1 cellular context compared by ENCODE assay signal in genomic region chr2:233745073-233745755, GRCh38.
TF ChIP-seq lines count a peak whose summit lies in the region.

No MANE protein-coding gene starts in this region.

TF ChIP-seq in HepG2, 621 proteins besides CTCF, POLR2A, EP300 and RAD21 (continued from another document and continues in another):
- TF ChIP-seq, protein P1, sequence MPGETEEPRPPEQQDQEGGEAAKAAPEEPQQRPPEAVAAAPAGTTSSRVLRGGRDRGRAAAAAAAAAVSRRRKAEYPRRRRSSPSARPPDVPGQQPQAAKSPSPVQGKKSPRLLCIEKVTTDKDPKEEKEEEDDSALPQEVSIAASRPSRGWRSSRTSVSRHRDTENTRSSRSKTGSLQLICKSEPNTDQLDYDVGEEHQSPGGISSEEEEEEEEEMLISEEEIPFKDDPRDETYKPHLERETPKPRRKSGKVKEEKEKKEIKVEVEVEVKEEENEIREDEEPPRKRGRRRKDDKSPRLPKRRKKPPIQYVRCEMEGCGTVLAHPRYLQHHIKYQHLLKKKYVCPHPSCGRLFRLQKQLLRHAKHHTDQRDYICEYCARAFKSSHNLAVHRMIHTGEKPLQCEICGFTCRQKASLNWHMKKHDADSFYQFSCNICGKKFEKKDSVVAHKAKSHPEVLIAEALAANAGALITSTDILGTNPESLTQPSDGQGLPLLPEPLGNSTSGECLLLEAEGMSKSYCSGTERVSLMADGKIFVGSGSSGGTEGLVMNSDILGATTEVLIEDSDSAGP (CRISPR knock-in tag; IDR thresholded peaks at IDR 0.05; ENCODE audit: borderline replicate concordance) = no peak
- TF ChIP-seq NCOA2 (CRISPR knock-in tag; IDR thresholded peaks at IDR 0.05) (peak; percentile 93), TCF7 (IDR thresholded peaks at IDR 0.05; ENCODE audit: low read depth) (peak; percentile 100), NR2F6 (IDR thresholded peaks at IDR 0.05) (peak; percentile 100), NR2F6 (CRISPR knock-in tag; IDR thresholded peaks at IDR 0.05) (peak; percentile 99), KDM3A (CRISPR knock-in tag; IDR thresholded peaks at IDR 0.05; ENCODE audit: low read depth) (peak; percentile 70; the same call in 1 of the 2 replicates), HNRNPUL1 (IDR thresholded peaks at IDR 0.05; ENCODE audit: low read depth, low read length) (peak; percentile 80), ZNF569 (CRISPR knock-in tag; IDR thresholded peaks at IDR 0.05; ENCODE audit: borderline replicate concordance) (no peak), ZNF589 (CRISPR knock-in tag; conservative IDR thresholded peaks at IDR 0.05) (peak; percentile 59; the same call in 1 of the 2 replicates), SOX6 (IDR thresholded peaks at IDR 0.05) (peak; percentile 32; the same call in 1 of the 2 replicates), SOX6 (CRISPR knock-in tag; IDR thresholded peaks at IDR 0.05) (peak; percentile 100), KDM5A (IDR thresholded peaks at IDR 0.05; ENCODE audit: borderline replicate concordance, low read length) (no peak; the same call in 1 of the 2 replicates), ARNTL (CRISPR knock-in tag; IDR thresholded peaks at IDR 0.05) (peak; percentile 95), ZNF746 (CRISPR knock-in tag; IDR thresholded peaks at IDR 0.05) (peak; percentile 82; the same call in 1 of the 2 replicates), REL (CRISPR knock-in tag; conservative IDR thresholded peaks at IDR 0.05) (no peak), IRF9 (CRISPR knock-in tag; IDR thresholded peaks at IDR 0.05; ENCODE audit: borderline replicate concordance) (no peak; the same call in 1 of the 2 replicates), SNAPC4 (CRISPR knock-in tag; IDR thresholded peaks at IDR 0.05) (peak; percentile 43; the same call in 1 of the 2 replicates), FIP1L1 (IDR thresholded peaks at IDR 0.05; ENCODE audit: borderline replicate concordance, insufficient read depth, low read depth, low read length) (no peak), MED8 (CRISPR knock-in tag; IDR thresholded peaks at IDR 0.05; ENCODE audit: insufficient replicate concordance) (no peak), ZNF225 (CRISPR knock-in tag; IDR thresholded peaks at IDR 0.05) (no peak), ZEB1 (IDR thresholded peaks at IDR 0.05; ENCODE audit: insufficient replicate concordance, low read depth) (peak; percentile 77), CHD4 (IDR thresholded peaks at IDR 0.05; ENCODE audit: borderline replicate concordance, low read length) (peak; percentile 53; the same call in 1 of the 2 replicates), ZNF496 (CRISPR knock-in tag; IDR thresholded peaks at IDR 0.05; ENCODE audit: insufficient replicate concordance) (no peak), NFYC (CRISPR knock-in tag; IDR thresholded peaks at IDR 0.05) (peak; percentile 58; the same call in 1 of the 2 replicates), SOX13 (IDR thresholded peaks at IDR 0.05) (peak; percentile 99), SOX13 (CRISPR knock-in tag; conservative IDR thresholded peaks at IDR 0.05 in 1 of 2, IDR thresholded peaks at IDR 0.05 in 1 of 2) (peak in 1 of 2 experiments; percentile 98; a peak in 2 of 4 replicates), ZNF263 (CRISPR knock-in tag; IDR thresholded peaks at IDR 0.05) (no peak), HMGXB3 (CRISPR knock-in tag; IDR thresholded peaks at IDR 0.05; ENCODE audit: borderline replicate concordance) (peak; percentile 41; the same call in 1 of the 2 replicates)
- TF ChIP-seq, protein P2, sequence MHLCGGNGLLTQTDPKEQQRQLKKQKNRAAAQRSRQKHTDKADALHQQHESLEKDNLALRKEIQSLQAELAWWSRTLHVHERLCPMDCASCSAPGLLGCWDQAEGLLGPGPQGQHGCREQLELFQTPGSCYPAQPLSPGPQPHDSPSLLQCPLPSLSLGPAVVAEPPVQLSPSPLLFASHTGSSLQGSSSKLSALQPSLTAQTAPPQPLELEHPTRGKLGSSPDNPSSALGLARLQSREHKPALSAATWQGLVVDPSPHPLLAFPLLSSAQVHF (CRISPR knock-in tag; IDR thresholded peaks at IDR 0.05) = peak; percentile 67; the same call in 1 of the 2 replicates
- TF ChIP-seq, protein P3, sequence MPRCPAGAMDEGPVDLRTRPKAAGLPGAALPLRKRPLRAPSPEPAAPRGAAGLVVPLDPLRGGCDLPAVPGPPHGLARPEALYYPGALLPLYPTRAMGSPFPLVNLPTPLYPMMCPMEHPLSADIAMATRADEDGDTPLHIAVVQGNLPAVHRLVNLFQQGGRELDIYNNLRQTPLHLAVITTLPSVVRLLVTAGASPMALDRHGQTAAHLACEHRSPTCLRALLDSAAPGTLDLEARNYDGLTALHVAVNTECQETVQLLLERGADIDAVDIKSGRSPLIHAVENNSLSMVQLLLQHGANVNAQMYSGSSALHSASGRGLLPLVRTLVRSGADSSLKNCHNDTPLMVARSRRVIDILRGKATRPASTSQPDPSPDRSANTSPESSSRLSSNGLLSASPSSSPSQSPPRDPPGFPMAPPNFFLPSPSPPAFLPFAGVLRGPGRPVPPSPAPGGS (CRISPR knock-in tag; IDR thresholded peaks at IDR 0.05) = peak; percentile 60; the same call in 1 of the 2 replicates
- TF ChIP-seq, protein P4, sequence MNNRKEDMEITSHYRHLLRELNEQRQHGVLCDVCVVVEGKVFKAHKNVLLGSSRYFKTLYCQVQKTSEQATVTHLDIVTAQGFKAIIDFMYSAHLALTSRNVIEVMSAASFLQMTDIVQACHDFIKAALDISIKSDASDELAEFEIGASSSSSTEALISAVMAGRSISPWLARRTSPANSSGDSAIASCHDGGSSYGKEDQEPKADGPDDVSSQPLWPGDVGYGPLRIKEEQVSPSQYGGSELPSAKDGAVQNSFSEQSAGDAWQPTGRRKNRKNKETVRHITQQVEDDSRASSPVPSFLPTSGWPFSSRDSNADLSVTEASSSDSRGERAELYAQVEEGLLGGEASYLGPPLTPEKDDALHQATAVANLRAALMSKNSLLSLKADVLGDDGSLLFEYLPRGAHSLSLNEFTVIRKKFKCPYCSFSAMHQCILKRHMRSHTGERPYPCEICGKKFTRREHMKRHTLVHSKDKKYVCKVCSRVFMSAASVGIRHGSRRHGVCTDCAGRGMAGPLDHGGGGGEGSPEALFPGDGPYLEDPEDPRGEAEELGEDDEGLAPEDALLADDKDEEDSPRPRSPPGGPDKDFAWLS (CRISPR knock-in tag; IDR thresholded peaks at IDR 0.05; ENCODE audit: borderline replicate concordance) = no peak
- TF ChIP-seq, protein P5, sequence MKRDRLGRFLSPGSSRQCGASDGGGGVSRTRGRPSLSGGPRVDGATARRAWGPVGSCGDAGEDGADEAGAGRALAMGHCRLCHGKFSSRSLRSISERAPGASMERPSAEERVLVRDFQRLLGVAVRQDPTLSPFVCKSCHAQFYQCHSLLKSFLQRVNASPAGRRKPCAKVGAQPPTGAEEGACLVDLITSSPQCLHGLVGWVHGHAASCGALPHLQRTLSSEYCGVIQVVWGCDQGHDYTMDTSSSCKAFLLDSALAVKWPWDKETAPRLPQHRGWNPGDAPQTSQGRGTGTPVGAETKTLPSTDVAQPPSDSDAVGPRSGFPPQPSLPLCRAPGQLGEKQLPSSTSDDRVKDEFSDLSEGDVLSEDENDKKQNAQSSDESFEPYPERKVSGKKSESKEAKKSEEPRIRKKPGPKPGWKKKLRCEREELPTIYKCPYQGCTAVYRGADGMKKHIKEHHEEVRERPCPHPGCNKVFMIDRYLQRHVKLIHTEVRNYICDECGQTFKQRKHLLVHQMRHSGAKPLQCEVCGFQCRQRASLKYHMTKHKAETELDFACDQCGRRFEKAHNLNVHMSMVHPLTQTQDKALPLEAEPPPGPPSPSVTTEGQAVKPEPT (CRISPR knock-in tag; IDR thresholded peaks at IDR 0.05; ENCODE audit: low read depth) = no peak
